10 cellular contexts compared by ENCODE assay signal in the genomic region with DNA sequence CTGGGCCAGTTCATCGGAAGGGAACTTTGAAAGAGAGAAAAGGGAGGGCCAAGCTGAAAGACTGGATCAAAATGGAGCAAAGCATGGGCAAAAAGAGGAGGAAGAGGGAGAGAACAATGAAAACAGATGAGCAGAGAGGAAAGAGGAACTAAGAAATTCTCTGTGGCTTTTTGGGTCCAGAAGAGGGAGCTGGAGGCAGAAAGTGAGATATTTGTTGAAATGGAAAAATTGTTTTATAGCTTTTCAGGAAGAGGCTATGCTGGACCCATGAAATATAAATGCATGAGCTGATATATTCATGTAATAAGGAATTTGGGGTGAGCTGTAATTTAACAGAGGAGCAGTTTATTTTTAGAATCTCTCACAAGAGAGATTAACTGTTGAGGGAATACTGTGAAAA.
DNase-seq lines count a peak whose midpoint lies in the region; ATAC-seq and TF ChIP-seq lines count a peak whose summit lies in the region.
"Had no signal": no experiment of that assay in that cellular context is flagged by ENCODE, and none has a peak within 500 bp of the region (broad histone marks: within the 10 kb centered on the region; RNA-seq: fewer than 3 reads in every experiment).

No MANE protein-coding gene starts in this region.

- H3K79me2 ChIP-seq in HCT116 (ENCODE audit: insufficient read depth, low read length): no peaks in the 10 kb centered on the region

- POLR2A ChIA-PET in HCT116 (lab: Charles Lee): no interaction called here

- H3K9ac ChIP-seq in HCT116 (ENCODE audit: low read length): no peak overlapping the region

- RAD21 ChIA-PET in HCT116 (lab: Charles Lee; ENCODE audit: low non-redundant PET in 1 of 2, low total read pairs in 2 of 2, uncharacterized antibody in 2 of 2, unreplicated experiment in 2 of 2): no interaction called here

- no peaks in the 10 kb centered on the region for H3K9me2 ChIP-seq in HCT116 (ENCODE audit: insufficient read depth)

- CTCF ChIA-PET in HCT116 (lab: Charles Lee): no interaction called here

- H3K4me3 ChIP-seq in HCT116 (replicated peaks in 1 of 2; ENCODE audit: low read depth in 1 of 2, low read length in 2 of 2) (no peak overlapping the region), LNCaP clone FGC (ENCODE audit: low read depth, low read length) (no peak overlapping the region)

- peak in 1 of 3 experiments; percentile 4; a peak in 1 of 6 replicates for TF ChIP-seq CTCF in HCT116 (IDR thresholded peaks at IDR 0.05 in 2 of 3, conservative IDR thresholded peaks at IDR 0.05 in 1 of 3; ENCODE audit: borderline replicate concordance in 1 of 3, insufficient read depth in 1 of 3, low read depth in 2 of 3, low read length in 2 of 3)
- TF ChIP-seq CTCF in LNCaP clone FGC (IDR thresholded peaks at IDR 0.05; ENCODE audit: control insufficient read depth, extremely low read depth, insufficient read depth): peak; percentile 29; the same call in 1 of the 2 replicates

- H3K27me3 ChIP-seq in HCT116 (ENCODE audit: insufficient read depth, low read length): peaks cover 19% of the 10 kb centered on the region

- no peak for TF ChIP-seq POLR2A in HCT116 (IDR thresholded peaks at IDR 0.05; ENCODE audit: borderline replicate concordance, extremely low read depth, insufficient read depth, insufficient read length)

- TF ChIP-seq RAD21 in HCT116 (IDR thresholded peaks at IDR 0.05; ENCODE audit: low read depth): 0 out of 2 replicates have a peak, but pooled peaks have one; percentile 8

- intact Hi-C loops in HCT116 (cut with micrococcal nuclease): no loop called here

- no peaks in the 10 kb centered on the region for H3K36me3 ChIP-seq in HCT116 (ENCODE audit: control insufficient read depth in 1 of 2, insufficient read depth in 2 of 2, low read length in 2 of 2)

- no peak for DNase-seq in HCT116 (ENCODE audit: low read depth, low spot score)
- DNase-seq in LNCaP clone FGC (ENCODE audit: low read depth): no peak
- peak; percentile 23 for DNase-seq in midbrain (lab: John Stamatoyannopoulos, UW)
- no peak for DNase-seq in islet precursor cell
- no peak for DNase-seq in SK-N-DZ (ENCODE audit: low spot score)
- no peak for DNase-seq in GM19240 (ENCODE audit: insufficient read length, low spot score)
- DNase-seq in occipital lobe (lab: John Stamatoyannopoulos, UW): no peak
- DNase-seq: activated CD4-positive, alpha-beta T cell treated with anti-CD3 and anti-CD28 coated beads, Interleukin-2, amount 50 U/mL, for 48 hours; NCI-H2171 treated with DMSO at 0.1 percent for 48 hours had no signal

- BruUV-seq in HCT116 (replicated peaks; lab: Mats Ljungman, UMichigan): no TSS peak

- no peaks in the 10 kb centered on the region for H3K9me3 ChIP-seq in HCT116 (ENCODE audit: control insufficient read depth in 1 of 2, insufficient read depth in 1 of 2, low read depth in 1 of 2, low read length in 2 of 2)

- H4K20me1 ChIP-seq in HCT116 (ENCODE audit: insufficient read depth): no peaks in the 10 kb centered on the region

- H3K27ac ChIP-seq in HCT116 (ENCODE audit: low read depth, low read length): no peak overlapping the region

- ATAC-seq in GM18867 (IDR thresholded peaks at IDR 0.05; ENCODE audit: unreplicated experiment) (peak; percentile 73), HCT116 (no peak)

- no peak overlapping the region for H2AFZ ChIP-seq in HCT116 (ENCODE audit: low read depth, low read length, poor library complexity, severe bottlenecking)

- no peaks in the 10 kb centered on the region for H3K4me1 ChIP-seq in HCT116 (ENCODE audit: control insufficient read depth in 1 of 2, insufficient read depth in 2 of 2, low read length in 2 of 2)

- no peak overlapping the region for H3K4me2 ChIP-seq in HCT116 (ENCODE audit: low read length)

TF ChIP-seq in HCT116, 20 proteins besides CTCF, POLR2A, EP300 and RAD21:
- TF ChIP-seq SP1 (IDR thresholded peaks at IDR 0.05; ENCODE audit: low read depth) (no peak), ZNF274 (IDR thresholded peaks at IDR 0.05; ENCODE audit: low read depth, low read length) (no peak), POLR2AphosphoS5 (IDR thresholded peaks at IDR 0.05; ENCODE audit: low read depth, low read length) (no peak), ZFX (IDR thresholded peaks at IDR 0.05) (no peak), EGR1 (IDR thresholded peaks at IDR 0.05; ENCODE audit: low read depth) (no peak), YY1 (IDR thresholded peaks at IDR 0.05; ENCODE audit: extremely low read depth, insufficient replicate concordance, low read depth, low read length) (no peak), EZH2 (IDR thresholded peaks at IDR 0.05) (no peak), FOSL1 (IDR thresholded peaks at IDR 0.05; ENCODE audit: low read depth) (no peak), ELF1 (IDR thresholded peaks at IDR 0.05; ENCODE audit: borderline replicate concordance, low read depth) (no peak), TCF7L2 (IDR thresholded peaks at IDR 0.05; ENCODE audit: borderline replicate concordance, extremely low read depth, insufficient read depth, insufficient read length) (no peak)
- TF ChIP-seq, protein P1, sequence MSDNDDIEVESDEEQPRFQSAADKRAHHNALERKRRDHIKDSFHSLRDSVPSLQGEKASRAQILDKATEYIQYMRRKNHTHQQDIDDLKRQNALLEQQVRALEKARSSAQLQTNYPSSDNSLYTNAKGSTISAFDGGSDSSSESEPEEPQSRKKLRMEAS (IDR thresholded peaks at IDR 0.05): no peak
- TF ChIP-seq, protein P2, sequence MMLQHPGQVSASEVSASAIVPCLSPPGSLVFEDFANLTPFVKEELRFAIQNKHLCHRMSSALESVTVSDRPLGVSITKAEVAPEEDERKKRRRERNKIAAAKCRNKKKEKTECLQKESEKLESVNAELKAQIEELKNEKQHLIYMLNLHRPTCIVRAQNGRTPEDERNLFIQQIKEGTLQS (IDR thresholded peaks at IDR 0.05): no peak
- TF ChIP-seq, protein P3, sequence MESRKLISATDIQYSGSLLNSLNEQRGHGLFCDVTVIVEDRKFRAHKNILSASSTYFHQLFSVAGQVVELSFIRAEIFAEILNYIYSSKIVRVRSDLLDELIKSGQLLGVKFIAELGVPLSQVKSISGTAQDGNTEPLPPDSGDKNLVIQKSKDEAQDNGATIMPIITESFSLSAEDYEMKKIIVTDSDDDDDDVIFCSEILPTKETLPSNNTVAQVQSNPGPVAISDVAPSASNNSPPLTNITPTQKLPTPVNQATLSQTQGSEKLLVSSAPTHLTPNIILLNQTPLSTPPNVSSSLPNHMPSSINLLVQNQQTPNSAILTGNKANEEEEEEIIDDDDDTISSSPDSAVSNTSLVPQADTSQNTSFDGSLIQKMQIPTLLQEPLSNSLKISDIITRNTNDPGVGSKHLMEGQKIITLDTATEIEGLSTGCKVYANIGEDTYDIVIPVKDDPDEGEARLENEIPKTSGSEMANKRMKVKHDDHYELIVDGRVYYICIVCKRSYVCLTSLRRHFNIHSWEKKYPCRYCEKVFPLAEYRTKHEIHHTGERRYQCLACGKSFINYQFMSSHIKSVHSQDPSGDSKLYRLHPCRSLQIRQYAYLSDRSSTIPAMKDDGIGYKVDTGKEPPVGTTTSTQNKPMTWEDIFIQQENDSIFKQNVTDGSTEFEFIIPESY (IDR thresholded peaks at IDR 0.05; ENCODE audit: extremely low read depth, insufficient replicate concordance, low read length): no peak
- TF ChIP-seq, protein P4, sequence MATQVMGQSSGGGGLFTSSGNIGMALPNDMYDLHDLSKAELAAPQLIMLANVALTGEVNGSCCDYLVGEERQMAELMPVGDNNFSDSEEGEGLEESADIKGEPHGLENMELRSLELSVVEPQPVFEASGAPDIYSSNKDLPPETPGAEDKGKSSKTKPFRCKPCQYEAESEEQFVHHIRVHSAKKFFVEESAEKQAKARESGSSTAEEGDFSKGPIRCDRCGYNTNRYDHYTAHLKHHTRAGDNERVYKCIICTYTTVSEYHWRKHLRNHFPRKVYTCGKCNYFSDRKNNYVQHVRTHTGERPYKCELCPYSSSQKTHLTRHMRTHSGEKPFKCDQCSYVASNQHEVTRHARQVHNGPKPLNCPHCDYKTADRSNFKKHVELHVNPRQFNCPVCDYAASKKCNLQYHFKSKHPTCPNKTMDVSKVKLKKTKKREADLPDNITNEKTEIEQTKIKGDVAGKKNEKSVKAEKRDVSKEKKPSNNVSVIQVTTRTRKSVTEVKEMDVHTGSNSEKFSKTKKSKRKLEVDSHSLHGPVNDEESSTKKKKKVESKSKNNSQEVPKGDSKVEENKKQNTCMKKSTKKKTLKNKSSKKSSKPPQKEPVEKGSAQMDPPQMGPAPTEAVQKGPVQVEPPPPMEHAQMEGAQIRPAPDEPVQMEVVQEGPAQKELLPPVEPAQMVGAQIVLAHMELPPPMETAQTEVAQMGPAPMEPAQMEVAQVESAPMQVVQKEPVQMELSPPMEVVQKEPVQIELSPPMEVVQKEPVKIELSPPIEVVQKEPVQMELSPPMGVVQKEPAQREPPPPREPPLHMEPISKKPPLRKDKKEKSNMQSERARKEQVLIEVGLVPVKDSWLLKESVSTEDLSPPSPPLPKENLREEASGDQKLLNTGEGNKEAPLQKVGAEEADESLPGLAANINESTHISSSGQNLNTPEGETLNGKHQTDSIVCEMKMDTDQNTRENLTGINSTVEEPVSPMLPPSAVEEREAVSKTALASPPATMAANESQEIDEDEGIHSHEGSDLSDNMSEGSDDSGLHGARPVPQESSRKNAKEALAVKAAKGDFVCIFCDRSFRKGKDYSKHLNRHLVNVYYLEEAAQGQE (IDR thresholded peaks at IDR 0.05; ENCODE audit: low read depth): no peak
